ENCODE assay signal across 15 cellular contexts in genomic region chr2:229712125-229712524, GRCh38. TPM values are rescaled to one million over a fixed set of nuclear protein-coding genes. Genes with fewer than 3 reads are reported as not detected.
DNase-seq lines count a peak whose midpoint lies in the region; TF ChIP-seq lines count a peak whose summit lies in the region.
"Had no signal": no experiment of that assay in that cellular context is flagged by ENCODE, and none has a peak within 500 bp of the region (broad histone marks: within the 10 kb centered on the region; RNA-seq: fewer than 3 reads in every experiment).

No MANE protein-coding gene starts in this region.

- no peak overlapping the region for H3K4me3 ChIP-seq in H7 (ENCODE audit: insufficient read depth, low read depth, low read length)
- H3K4me3 ChIP-seq: skin epidermis had no signal

- H3K9me3 Mint-ChIP-seq in brain = no peaks in the 10 kb centered on the region

- no peaks in the 10 kb centered on the region for H3K36me3 ChIP-seq in H7 (replicated peaks; ENCODE audit: control insufficient read depth, insufficient read depth, low read length)
- H3K36me3 ChIP-seq: BE2C had no signal

- peak in 1 of 2 experiments; percentile 37 for TF ChIP-seq CTCF in brain (conservative IDR thresholded peaks at IDR 0.05)

- DNase-seq in SIG-M5 treated with dmso at 0.1 percent for 504 hours (lab: John Stamatoyannopoulos, UW; ENCODE audit: unreplicated experiment) = peak; percentile 30
- no peak for DNase-seq in SIG-M5 (lab: John Stamatoyannopoulos, UW)
- peak; percentile 5 for DNase-seq in LHCN-M2 (ENCODE audit: low read depth)
- DNase-seq in pons (ENCODE audit: low spot score) = peak; percentile 36
- no peak for DNase-seq in NCI-H2227 treated with DMSO at 0.1 percent for 48 hours (lab: John Stamatoyannopoulos, UW)
- no peak for DNase-seq in H7
- no peak for DNase-seq in stimulated activated naive CD4-positive, alpha-beta T cell treated with Interleukin-2 at 50 U/mL for 16 hours (lab: John Stamatoyannopoulos, UW)
- DNase-seq: activated CD4-positive, alpha-beta T cell treated with anti-CD3 and anti-CD28 coated beads, Interleukin-2, amount 50 U/mL, for 1 hour; activated effector memory CD4-positive, alpha-beta T cell treated with anti-CD3 and anti-CD28 coated beads, Interleukin-2, amount 50 U/mL, for 16 hours; BE2C; GOT3; NCI-H2029 had no signal

- peaks cover 6% of the 10 kb centered on the region for H3K36me3 Mint-ChIP-seq in brain

- peaks cover 17% of the 10 kb centered on the region for H3K27me3 Mint-ChIP-seq in brain

- peaks cover 24% of the 10 kb centered on the region for H3K27me3 ChIP-seq in H7 (ENCODE audit: control insufficient read depth, insufficient read depth, low read length)

- peak overlapping the region; percentile 43 to 96 (median 70) for H3K27ac Mint-ChIP-seq in brain

- peak overlapping the region; percentile 95 to 97 (median 96) for H3K4me3 Mint-ChIP-seq in brain

- H3K4me1 Mint-ChIP-seq in brain = peaks cover 60% of the 10 kb centered on the region

RNA-seq across cellular contexts. Expression of gene DNER, which starts 2.2 kb away (rescaled TPM):
- 2.8 and 3.5 TPM in 2 replicates for total RNA-seq in LHCN-M2 (2014; rRNA removed)
- polyA plus RNA-seq in LHCN-M2 (2012) = 2.2 TPM
- 392 TPM for polyA plus RNA-seq in brain (ENCODE audit: insufficient read depth, low read depth, low replicate concordance)
- total RNA-seq in H7 (2014; rRNA removed; shearing (Covaris generic)) = 0.70 and 1.0 TPM in 2 replicates
- total RNA-seq: T-helper 1 cell treated with Interleukin-12 subunit alpha and Interleukin-12 subunit beta and Interleukin-4 antibody, amounts not matched to agents 30 ng/mL and 1 ng/mL, for 36 hours had no signal

Comparison
In these comparisons a context has a peak if more than half of its experiments do, and no peak if none do; other contexts are left out.
1. DNase-seq: peak in SIG-M5 treated with dmso at 0.1 percent for 504 hours (single experiment), LHCN-M2 (single experiment) and pons (single experiment); none in SIG-M5 (single experiment), NCI-H2227 treated with DMSO at 0.1 percent for 48 hours (single experiment), H7 (single experiment) and stimulated activated naive CD4-positive, alpha-beta T cell treated with Interleukin-2 at 50 U/mL for 16 hours (single experiment).